Comparison of ENCODE assay signal across 8 cellular contexts in the genomic region with DNA sequence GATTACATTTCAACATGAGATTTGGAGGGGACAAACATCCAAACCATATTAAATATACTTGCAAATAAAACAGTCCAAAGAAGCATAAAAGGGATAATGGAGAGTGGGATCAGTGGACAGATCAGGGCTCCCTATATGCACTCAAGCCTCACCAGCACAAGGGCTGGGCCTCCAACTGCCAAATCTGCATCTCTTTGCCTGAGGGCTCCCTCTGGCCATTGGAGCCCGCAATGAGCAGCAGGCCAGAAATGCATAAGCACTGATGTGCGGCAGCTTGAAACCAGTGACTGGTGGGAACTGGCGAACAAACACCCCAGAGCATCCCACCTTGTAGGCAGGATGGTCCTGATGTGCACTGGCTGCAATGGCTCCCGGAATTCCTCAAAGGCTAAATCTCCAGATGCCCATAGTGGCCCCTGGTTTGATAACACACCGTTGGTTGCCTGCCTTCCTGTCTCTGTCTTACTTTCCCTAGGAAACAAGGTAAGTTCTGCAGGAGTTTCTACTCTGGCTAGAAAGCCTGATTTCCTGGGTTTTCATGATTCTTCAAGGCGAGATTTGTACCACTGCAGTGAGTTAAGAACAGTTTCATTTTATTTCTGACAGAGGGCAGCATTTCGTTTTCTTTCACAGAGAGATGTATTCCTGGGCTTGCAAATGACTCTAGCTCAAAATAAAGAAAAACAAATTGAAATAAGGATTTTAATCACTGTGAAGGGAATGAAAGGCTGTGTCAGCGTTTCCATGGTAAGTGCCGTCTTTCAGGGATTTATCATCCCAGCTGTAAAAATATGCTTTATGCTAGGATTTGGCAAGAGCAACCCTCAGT. TPM values are rescaled to one million over a fixed set of nuclear protein-coding genes. Genes with fewer than 3 reads are reported as not detected.
A peak's percentile ranks its signal among the peaks of the same experiment; 100 is the strongest.
DNase-seq lines count a peak whose midpoint lies in the region; ATAC-seq, FAIRE-seq and TF ChIP-seq lines count a peak whose summit lies in the region.

No MANE protein-coding gene starts in this region.

- TF ChIP-seq RAD21 in K562 (CRISPR knock-in tag; conservative IDR thresholded peaks at IDR 0.05 in 1 of 2, IDR thresholded peaks at IDR 0.05 in 1 of 2) = peak; percentile 72 to 73

- no peak for TF ChIP-seq EP300 in K562 (IDR thresholded peaks at IDR 0.05; ENCODE audit: low read length)

- CTCF ChIA-PET in K562 (lab: Yijun Ruan, JAX; ENCODE audit: low intra/inter-chr PET ratio) = interaction anchor here (0.7 kb wide), 1 partner anchor 216 kb away, joined by 4 read pairs; no protein-coding TSS in a partner anchor

- H4K20me1 ChIP-seq in K562 (replicated peaks; ENCODE audit: control insufficient read depth, insufficient read depth, low read length) = no peaks in the 10 kb centered on the region

- TF ChIP-seq CTCF in NB4 (IDR thresholded peaks at IDR 0.05; ENCODE audit: low read depth, low read length) (peak; percentile 13), K562 (IDR thresholded peaks at IDR 0.05 in 2 of 3, conservative IDR thresholded peaks at IDR 0.05 in 1 of 3; ENCODE audit: insufficient read depth in 2 of 3, low read depth in 1 of 3, low read length in 3 of 3) (peak in 2 of 3 experiments; percentile 38 to 51; a peak in 2 of 6 replicates), kidney epithelial cell (IDR thresholded peaks at IDR 0.05; ENCODE audit: insufficient read depth, low read length, poor library complexity, severe bottlenecking) (peak; percentile 21)

- no peak overlapping the region for H3K9ac ChIP-seq in K562 (ENCODE audit: insufficient read depth in 1 of 2, low read depth in 2 of 2, low read length in 2 of 2)

- DNase-seq in ELR (ENCODE audit: low read depth) = peak; percentile 72
- peak; percentile 45 for DNase-seq in NB4 (ENCODE audit: low read depth)
- peak in 1 of 4 experiments; percentile 27 for DNase-seq in K562 (ENCODE audit: extremely low read depth in 1 of 4, low spot score in 3 of 4)
- DNase-seq in kidney epithelial cell (ENCODE audit: low read depth) = no peak
- peak; percentile 26 for DNase-seq in ureter (ENCODE audit: low spot score)
- DNase-seq in GF-D8 (lab: John Stamatoyannopoulos, UW) = no peak
- DNase-seq in NCI-H510A treated with DMSO at 0.1 percent for 48 hours (lab: John Stamatoyannopoulos, UW) = no peak

- ATAC-seq in K562 (peak; percentile 70), HG02970 (IDR thresholded peaks at IDR 0.05; ENCODE audit: low FRiP score, unreplicated experiment) (no peak)

- peak; percentile 65 for FAIRE-seq in K562 (lab: Jason Lieb, UNC)

- in situ Hi-C loops in K562 (cut with MboI) = no loop called here

- TF ChIP-seq POLR2A in NB4 (IDR thresholded peaks at IDR 0.05; ENCODE audit: extremely low read depth, insufficient read length) (no peak), K562 (conservative IDR thresholded peaks at IDR 0.05) (no peak)

- peaks cover 2 to 25% of the 10 kb centered on the region in 2 experiments; a peak in 2 of 5 replicates for H3K27me3 ChIP-seq in K562 (ENCODE audit: control insufficient read depth in 2 of 2, insufficient read depth in 2 of 2, low read length in 2 of 2)
- H3K27me3 ChIP-seq in kidney epithelial cell (ENCODE audit: control insufficient read depth, insufficient read depth, low read length) = no peaks in the 10 kb centered on the region

- H2AFZ ChIP-seq in K562 (ENCODE audit: low read depth, low read length) = no peak overlapping the region

- no peaks in the 10 kb centered on the region for H3K9me1 ChIP-seq in K562 (ENCODE audit: control insufficient read depth, insufficient read depth, low read length)

- no peaks in the 10 kb centered on the region for H3K4me1 ChIP-seq in K562 (replicated peaks in 1 of 2; ENCODE audit: control insufficient read depth in 2 of 2, insufficient read depth in 2 of 2, low read length in 2 of 2)

- H3K4me3 ChIP-seq in NB4 (ENCODE audit: low read depth, low read length) (no peak overlapping the region), K562 (no peak overlapping the region), kidney epithelial cell (ENCODE audit: low read depth, low read length) (no peak overlapping the region)

- H3K36me3 ChIP-seq in K562 (ENCODE audit: control insufficient read depth, insufficient read depth, low read length) (no peaks in the 10 kb centered on the region), kidney epithelial cell (ENCODE audit: control insufficient read depth, insufficient read depth, low read length) (no peaks in the 10 kb centered on the region)

- WGBS in K562 (ENCODE audit: insufficient coverage, low coverage, missing lambda C conversion rate) = under 1% methylated on average over 9 of the region's 9 CpGs

- H3K9me3 ChIP-seq in K562 (replicated peaks; ENCODE audit: control insufficient read depth, insufficient read depth, low read depth, low read length) = peaks cover 2% of the 10 kb centered on the region; the same call in 1 of the 2 replicates

- POLR2A ChIA-PET in K562 (lab: Yijun Ruan, JAX) = interaction anchor here (0.6 to 0.8 kb wide), 6 partner anchors 11 to 575 kb away, joined by 3 read pairs; no protein-coding TSS in a partner anchor

- no peaks in the 10 kb centered on the region for H3K79me2 ChIP-seq in K562 (ENCODE audit: control insufficient read depth, insufficient read depth, low read length)

- no peak overlapping the region for H3K4me2 ChIP-seq in K562 (ENCODE audit: insufficient read depth, low read length)

- intact Hi-C loops in K562 (cut with micrococcal nuclease) = loop anchor here (5.0 kb wide), 1 partner anchor 475 kb away; no protein-coding TSS in a partner anchor

- no peak overlapping the region for H3K27ac ChIP-seq in K562 (ENCODE audit: extremely low read depth, low read depth, low read length)

- no TSS peak for BruUV-seq in K562 (replicated peaks; lab: Mats Ljungman, UMichigan)

TF ChIP-seq in K562, 482 proteins besides CTCF, POLR2A, EP300 and RAD21 (continues in another document):
- TF ChIP-seq MAFK (IDR thresholded peaks at IDR 0.05; ENCODE audit: low read length) (peak; percentile 35; the same call in 1 of the 2 replicates), ZNF143 (CRISPR knock-in tag; IDR thresholded peaks at IDR 0.05) (no peak), ZBTB12 (CRISPR knock-in tag; IDR thresholded peaks at IDR 0.05) (no peak), CHD1 (IDR thresholded peaks at IDR 0.05; ENCODE audit: low read length) (no peak), GATAD2A (IDR thresholded peaks at IDR 0.05) (no peak), NFRKB (IDR thresholded peaks at IDR 0.05; ENCODE audit: low read depth) (no peak), SRSF9 (IDR thresholded peaks at IDR 0.05; ENCODE audit: borderline replicate concordance, low read depth, low read length) (no peak)
- TF ChIP-seq, protein P1, sequence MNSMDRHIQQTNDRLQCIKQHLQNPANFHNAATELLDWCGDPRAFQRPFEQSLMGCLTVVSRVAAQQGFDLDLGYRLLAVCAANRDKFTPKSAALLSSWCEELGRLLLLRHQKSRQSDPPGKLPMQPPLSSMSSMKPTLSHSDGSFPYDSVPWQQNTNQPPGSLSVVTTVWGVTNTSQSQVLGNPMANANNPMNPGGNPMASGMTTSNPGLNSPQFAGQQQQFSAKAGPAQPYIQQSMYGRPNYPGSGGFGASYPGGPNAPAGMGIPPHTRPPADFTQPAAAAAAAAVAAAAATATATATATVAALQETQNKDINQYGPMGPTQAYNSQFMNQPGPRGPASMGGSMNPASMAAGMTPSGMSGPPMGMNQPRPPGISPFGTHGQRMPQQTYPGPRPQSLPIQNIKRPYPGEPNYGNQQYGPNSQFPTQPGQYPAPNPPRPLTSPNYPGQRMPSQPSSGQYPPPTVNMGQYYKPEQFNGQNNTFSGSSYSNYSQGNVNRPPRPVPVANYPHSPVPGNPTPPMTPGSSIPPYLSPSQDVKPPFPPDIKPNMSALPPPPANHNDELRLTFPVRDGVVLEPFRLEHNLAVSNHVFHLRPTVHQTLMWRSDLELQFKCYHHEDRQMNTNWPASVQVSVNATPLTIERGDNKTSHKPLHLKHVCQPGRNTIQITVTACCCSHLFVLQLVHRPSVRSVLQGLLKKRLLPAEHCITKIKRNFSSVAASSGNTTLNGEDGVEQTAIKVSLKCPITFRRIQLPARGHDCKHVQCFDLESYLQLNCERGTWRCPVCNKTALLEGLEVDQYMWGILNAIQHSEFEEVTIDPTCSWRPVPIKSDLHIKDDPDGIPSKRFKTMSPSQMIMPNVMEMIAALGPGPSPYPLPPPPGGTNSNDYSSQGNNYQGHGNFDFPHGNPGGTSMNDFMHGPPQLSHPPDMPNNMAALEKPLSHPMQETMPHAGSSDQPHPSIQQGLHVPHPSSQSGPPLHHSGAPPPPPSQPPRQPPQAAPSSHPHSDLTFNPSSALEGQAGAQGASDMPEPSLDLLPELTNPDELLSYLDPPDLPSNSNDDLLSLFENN (IDR thresholded peaks at IDR 0.05; ENCODE audit: low read depth in 2 of 2, low read length in 2 of 2) = no peak

RNA-seq across cellular contexts. Expression of gene POMGNT2, which starts 56.0 kb away (rescaled TPM):
- 5.8 and 16.8 TPM in 2 replicates for total RNA-seq in K562 (2011; cell fraction: chromatin; rRNA removed; ENCODE audit: low replicate concordance)
- 17.5 and 24.3 TPM in 2 replicates for total RNA-seq in K562 (2011; cell fraction: nucleolus; rRNA removed)
- 15.8 and 20.2 TPM in 2 replicates for total RNA-seq in K562 (2011; cell fraction: nucleoplasm; rRNA removed)
- total RNA-seq in K562 (2014; rRNA removed) (14.1 and 16.0 TPM in 2 replicates), K562 (2014; rRNA removed; fragmentation: Illumina TruSeq; extraction: Trizol) (4.5 and 5.8 TPM in 2 replicates), K562 (2015; rRNA removed; fragmentation: Illumina TruSeq; extraction: Trizol) (9.8 and 10.8 TPM in 2 replicates), K562 (2021) (13.1 and 13.3 TPM in 2 replicates), kidney epithelial cell (22.1 and 23.6 TPM in 2 replicates), ureter (9.2 TPM)
- polyA plus RNA-seq in K562 (2011; rRNA removed) (12.1 and 16.9 TPM in 2 replicates), K562 (2014; fragmentation: Illumina TruSeq; extraction: Trizol) (10.3 and 13.5 TPM in 2 replicates), K562 (2014; fragmentation: Nextera tagmentation; extraction: Ambion mirVana) (1 to 10 TPM in 1 of 2 experiments, under 1 TPM in 1; 0.65 to 1.1 TPM), K562 (2014; rRNA removed) (11.9 and 13.9 TPM in 2 replicates)
- 20.8 and 35.7 TPM in 2 replicates for polyA plus RNA-seq in K562 (2011; cell fraction: cytosol; rRNA removed)
- polyA plus RNA-seq in K562 (2011; cell fraction: nucleus; rRNA removed) = 10.2 and 14.5 TPM in 2 replicates
- polyA plus RNA-seq in K562 (2012) = 12.2 and 18.6 TPM in 2 replicates
- 7.0 and 10.0 TPM in 2 replicates for polyA minus RNA-seq in K562 (2011; rRNA and poly(A)+ RNA removed)
- 9.9 and 10.3 TPM in 2 replicates for polyA minus RNA-seq in K562 (2011; cell fraction: cytosol; rRNA and poly(A)+ RNA removed)
- 3.1 and 5.0 TPM in 2 replicates for polyA minus RNA-seq in K562 (2011; cell fraction: nucleus; rRNA and poly(A)+ RNA removed)

Comparison
In these comparisons a context has a peak if more than half of its experiments do, and no peak if none do; other contexts are left out.
1. DNase-seq: peak in ELR (single experiment), NB4 (single experiment) and ureter (single experiment); none in kidney epithelial cell (single experiment), GF-D8 (single experiment) and NCI-H510A treated with DMSO at 0.1 percent for 48 hours (single experiment).
2. Peak in every context shown above with its lines, with median percentiles within 50 percentile points of each other: CTCF ChIP-seq.